14 cellular contexts compared by ENCODE assay signal in genomic region chr10:117350905-117351304, GRCh38. TPM values are rescaled to one million over a fixed set of nuclear protein-coding genes. Genes with fewer than 3 reads are reported as not detected.
DNase-seq lines count a peak whose midpoint lies in the region; ATAC-seq and TF ChIP-seq lines count a peak whose summit lies in the region.
"Had no signal": no experiment of that assay in that cellular context is flagged by ENCODE, and none has a peak within 500 bp of the region (broad histone marks: within the 10 kb centered on the region; RNA-seq: fewer than 3 reads in every experiment).

No MANE protein-coding gene starts in this region.

- peaks cover 2% of the 10 kb centered on the region for H3K4me1 ChIP-seq in ovary (ENCODE audit: insufficient read depth)

- DNase-seq in MV-4-11 (lab: John Stamatoyannopoulos, UW) (peak; percentile 48), ovary (no peak), NCI-H1436 treated with DMSO at 0.1 percent for 48 hours (lab: John Stamatoyannopoulos, UW) (no peak), GM03348 (ENCODE audit: low spot score) (no peak)
- DNase-seq in activated CD8-positive, alpha-beta memory T cell treated with anti-CD3 and anti-CD28 coated beads, Interleukin-2, amount 50 U/mL, for 48 hours: no peak
- DNase-seq: activated T-cell treated with anti-CD3 and anti-CD28 coated beads, Interleukin-2, amount 50 U/mL, for 4 hours; GF-D8; NCI-H1048; stomach; T1000 had no signal

- peak; percentile 85 for ATAC-seq in GM18498 (IDR thresholded peaks at IDR 0.05; ENCODE audit: unreplicated experiment)
- ATAC-seq in GM19467 (IDR thresholded peaks at IDR 0.05; ENCODE audit: unreplicated experiment): peak; percentile 73
- ATAC-seq in HG02973 (IDR thresholded peaks at IDR 0.05; ENCODE audit: unreplicated experiment): peak; percentile 85
- ATAC-seq: activated T-cell treated with anti-CD3 and anti-CD28 coated beads, Interleukin-2, amount 50 U/mL, for 4 hours had no signal

- intact Hi-C loops in ovary (cut with DNase I): no loop called here

- no peak for TF ChIP-seq CTCF in ovary (IDR thresholded peaks at IDR 0.05)

- no peak for TF ChIP-seq EP300 in ovary (IDR thresholded peaks at IDR 0.05)

- no peak for TF ChIP-seq POLR2A in ovary (IDR thresholded peaks at IDR 0.05)

- H3K27ac ChIP-seq in ovary: no peak overlapping the region
- H3K27ac ChIP-seq: neural progenitor cell, stomach had no signal

- H3K9me3 ChIP-seq in ovary: no peaks in the 10 kb centered on the region
- H3K9me3 ChIP-seq: stomach had no signal

- H3K27me3 ChIP-seq in ovary: no peaks in the 10 kb centered on the region
- H3K27me3 ChIP-seq: neural progenitor cell, stomach had no signal

- WGBS in ovary, 3 donors: 84 to 94% (median 90%) methylated on average over 3 of the region's 3 CpGs

- no peaks in the 10 kb centered on the region for H3K36me3 ChIP-seq in ovary
- H3K36me3 ChIP-seq: neural progenitor cell, stomach had no signal

- no peak overlapping the region for H3K4me3 ChIP-seq in ovary
- H3K4me3 ChIP-seq: neural progenitor cell, stomach had no signal

RNA-seq across cellular contexts. Expression of gene PDZD8, which starts 24.3 kb away (rescaled TPM):
- 10 to 100 TPM; 19.3 to 49.6 (median 39.9) TPM for total RNA-seq in ovary
- 10 to 100 TPM in 1 of 2 donors, 1 to 10 TPM in 1; 8.0 to 24.6 TPM for polyA plus RNA-seq in ovary
